In genomic region chr16:56193951-56194726, GRCh38 we compare ENCODE assay signal across 8 cellular contexts. TPM values are rescaled to one million over a fixed set of nuclear protein-coding genes. Genes with fewer than 3 reads are reported as not detected.
DNase-seq lines count a peak whose midpoint lies in the region; ATAC-seq, FAIRE-seq and TF ChIP-seq lines count a peak whose summit lies in the region.

No MANE protein-coding gene starts in this region.

- no peak overlapping the region for H3K4me2 ChIP-seq in K562 (ENCODE audit: insufficient read depth, low read length)

- no TSS peak for BruUV-seq in K562 (replicated peaks; lab: Mats Ljungman, UMichigan)

- no peak for DNase-seq in BJ (ENCODE audit: low read depth)
- peak; percentile 15 for DNase-seq in KG1 (lab: John Stamatoyannopoulos, UW)
- peak; percentile 33 to 73 (median 70) for DNase-seq in T-helper 2 cell
- DNase-seq in K562 (ENCODE audit: extremely low read depth in 1 of 4, low spot score in 3 of 4), result peak; percentile 80 to 88 (median 84)
- peak; percentile 59 for DNase-seq in hepatic stellate cell (ENCODE audit: low spot score)
- peak; percentile 78 for DNase-seq in prostate gland (ENCODE audit: low spot score)
- peak; percentile 87 for DNase-seq in upper lobe of right lung
- no peak for DNase-seq in epidermal melanocyte (ENCODE audit: insufficient read length, low spot score)

- H3K27ac ChIP-seq in K562 (ENCODE audit: extremely low read depth, low read depth, low read length) (no peak overlapping the region), prostate gland (no peak overlapping the region), upper lobe of right lung (no peak overlapping the region)

- 6% methylated on average over 33 of the region's 48 CpGs for WGBS in K562 (ENCODE audit: insufficient coverage, low coverage, missing lambda C conversion rate)
- 3% methylated on average over 48 of the region's 48 CpGs for WGBS in prostate gland

- H3K27me3 ChIP-seq in BJ (ENCODE audit: control insufficient read depth, insufficient read depth, low read length) (peaks cover 10% of the 10 kb centered on the region), K562 (ENCODE audit: control insufficient read depth in 2 of 2, insufficient read depth in 2 of 2, low read length in 2 of 2) (peaks cover 27 to 38% of the 10 kb centered on the region in 2 experiments), prostate gland (replicated peaks; ENCODE audit: insufficient read depth) (no peaks in the 10 kb centered on the region), upper lobe of right lung (peaks cover 61% of the 10 kb centered on the region)

- POLR2A ChIA-PET in BJ (lab: Charles Lee), result no interaction called here
- POLR2A ChIA-PET in K562 (lab: Yijun Ruan, JAX), result interaction anchor here (0.6 to 0.7 kb wide), 2 partner anchors 9 kb away, joined by 3 to 4 read pairs; no protein-coding TSS in a partner anchor

- FAIRE-seq in K562 (lab: Jason Lieb, UNC), result peak; percentile 84

- H3K9me1 ChIP-seq in K562 (ENCODE audit: control insufficient read depth, insufficient read depth, low read length), result no peaks in the 10 kb centered on the region

- H3K79me2 ChIP-seq in K562 (ENCODE audit: control insufficient read depth, insufficient read depth, low read length), result no peaks in the 10 kb centered on the region

- CTCF ChIA-PET in BJ (lab: Yijun Ruan, JAX), result no interaction called here
- CTCF ChIA-PET in K562 (lab: Yijun Ruan, JAX; ENCODE audit: low intra/inter-chr PET ratio), result no interaction called here

- no peak overlapping the region for H2AFZ ChIP-seq in K562 (ENCODE audit: low read depth, low read length)

- H3K9me3 ChIP-seq in K562 (replicated peaks; ENCODE audit: control insufficient read depth, insufficient read depth, low read depth, low read length) (no peaks in the 10 kb centered on the region), prostate gland (no peaks in the 10 kb centered on the region), upper lobe of right lung (no peaks in the 10 kb centered on the region)

- no peak overlapping the region for H3K9ac ChIP-seq in K562 (ENCODE audit: insufficient read depth in 1 of 2, low read depth in 2 of 2, low read length in 2 of 2)

- in situ Hi-C loops in K562 (cut with MboI), result no loop called here

- ATAC-seq in K562 (peak; percentile 98), upper lobe of right lung (peak; percentile 90)

- peak overlapping the region; percentile 7; the same call in 1 of the 2 replicates for H3K4me3 ChIP-seq in BJ (ENCODE audit: low read depth, low read length)
- no peak overlapping the region for H3K4me3 ChIP-seq in K562
- H3K4me3 ChIP-seq in prostate gland, result peak overlapping the region in 1 of 2 donors; percentile 18
- H3K4me3 ChIP-seq in upper lobe of right lung, result no peak overlapping the region

- TF ChIP-seq POLR2A in K562 (conservative IDR thresholded peaks at IDR 0.05) (no peak), prostate gland (IDR thresholded peaks at IDR 0.05) (no peak)

- intact Hi-C loops in K562 (cut with micrococcal nuclease), result no loop called here
- intact Hi-C loops in prostate gland (cut with DNase I), result no loop called here
- intact Hi-C loops in upper lobe of right lung (cut with DNase I), result no loop called here

- 0 out of 2 replicates have a peak, but pooled peaks cover 5% of the 10 kb centered on the region for H4K20me1 ChIP-seq in K562 (replicated peaks; ENCODE audit: control insufficient read depth, insufficient read depth, low read length)

- H3K36me3 ChIP-seq in BJ (ENCODE audit: control insufficient read depth, insufficient read depth, low read length) (no peaks in the 10 kb centered on the region), K562 (ENCODE audit: control insufficient read depth, insufficient read depth, low read length) (no peaks in the 10 kb centered on the region), prostate gland (no peaks in the 10 kb centered on the region), upper lobe of right lung (no peaks in the 10 kb centered on the region)

- TF ChIP-seq CTCF in BJ (IDR thresholded peaks at IDR 0.05; ENCODE audit: insufficient read depth, low read depth, low read length) (no peak), K562 (IDR thresholded peaks at IDR 0.05 in 2 of 3, conservative IDR thresholded peaks at IDR 0.05 in 1 of 3; ENCODE audit: insufficient read depth in 2 of 3, low read depth in 1 of 3, low read length in 3 of 3) (no peak), prostate gland (IDR thresholded peaks at IDR 0.05) (no peak), upper lobe of right lung (IDR thresholded peaks at IDR 0.05) (no peak)

- TF ChIP-seq EP300 in K562 (IDR thresholded peaks at IDR 0.05; ENCODE audit: low read length), result no peak

- H3K4me1 ChIP-seq in K562 (replicated peaks in 1 of 2; ENCODE audit: control insufficient read depth in 2 of 2, insufficient read depth in 2 of 2, low read length in 2 of 2) (peaks cover 0 to 21% of the 10 kb centered on the region in 2 experiments; a peak in 2 of 5 replicates), prostate gland (replicated peaks) (no peaks in the 10 kb centered on the region), upper lobe of right lung (peaks cover 14% of the 10 kb centered on the region)

- no peak for TF ChIP-seq RAD21 in K562 (CRISPR knock-in tag; conservative IDR thresholded peaks at IDR 0.05 in 1 of 2, IDR thresholded peaks at IDR 0.05 in 1 of 2)

TF ChIP-seq in K562, 482 proteins besides CTCF, POLR2A, EP300 and RAD21 (continues in another document):
- peak in 1 of 2 experiments; percentile 73; a peak in 2 of 4 replicates for TF ChIP-seq RCOR1 (IDR thresholded peaks at IDR 0.05; ENCODE audit: borderline replicate concordance in 1 of 2, low read depth in 2 of 2, low read length in 2 of 2)
- no peak for TF ChIP-seq CREB1 (IDR thresholded peaks at IDR 0.05)
- TF ChIP-seq CREB1 (CRISPR knock-in tag; IDR thresholded peaks at IDR 0.05), result 0 out of 2 replicates have a peak, but pooled peaks have one; percentile 22
- TF ChIP-seq, protein P1, sequence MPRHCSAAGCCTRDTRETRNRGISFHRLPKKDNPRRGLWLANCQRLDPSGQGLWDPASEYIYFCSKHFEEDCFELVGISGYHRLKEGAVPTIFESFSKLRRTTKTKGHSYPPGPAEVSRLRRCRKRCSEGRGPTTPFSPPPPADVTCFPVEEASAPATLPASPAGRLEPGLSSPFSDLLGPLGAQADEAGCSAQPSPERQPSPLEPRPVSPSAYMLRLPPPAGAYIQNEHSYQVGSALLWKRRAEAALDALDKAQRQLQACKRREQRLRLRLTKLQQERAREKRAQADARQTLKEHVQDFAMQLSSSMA (CRISPR knock-in tag; IDR thresholded peaks at IDR 0.05), result no peak
- peak; percentile 94 for TF ChIP-seq PRMT5 (CRISPR knock-in tag; IDR thresholded peaks at IDR 0.05)
- TF ChIP-seq SAFB2 (IDR thresholded peaks at IDR 0.05; ENCODE audit: borderline replicate concordance, low read depth, low read length, severe bottlenecking), result no peak
- peak in 1 of 2 experiments; percentile 57; a peak in 3 of 4 replicates for TF ChIP-seq NRF1 (conservative IDR thresholded peaks at IDR 0.05 in 1 of 2, IDR thresholded peaks at IDR 0.05 in 1 of 2)
- TF ChIP-seq, protein P2, sequence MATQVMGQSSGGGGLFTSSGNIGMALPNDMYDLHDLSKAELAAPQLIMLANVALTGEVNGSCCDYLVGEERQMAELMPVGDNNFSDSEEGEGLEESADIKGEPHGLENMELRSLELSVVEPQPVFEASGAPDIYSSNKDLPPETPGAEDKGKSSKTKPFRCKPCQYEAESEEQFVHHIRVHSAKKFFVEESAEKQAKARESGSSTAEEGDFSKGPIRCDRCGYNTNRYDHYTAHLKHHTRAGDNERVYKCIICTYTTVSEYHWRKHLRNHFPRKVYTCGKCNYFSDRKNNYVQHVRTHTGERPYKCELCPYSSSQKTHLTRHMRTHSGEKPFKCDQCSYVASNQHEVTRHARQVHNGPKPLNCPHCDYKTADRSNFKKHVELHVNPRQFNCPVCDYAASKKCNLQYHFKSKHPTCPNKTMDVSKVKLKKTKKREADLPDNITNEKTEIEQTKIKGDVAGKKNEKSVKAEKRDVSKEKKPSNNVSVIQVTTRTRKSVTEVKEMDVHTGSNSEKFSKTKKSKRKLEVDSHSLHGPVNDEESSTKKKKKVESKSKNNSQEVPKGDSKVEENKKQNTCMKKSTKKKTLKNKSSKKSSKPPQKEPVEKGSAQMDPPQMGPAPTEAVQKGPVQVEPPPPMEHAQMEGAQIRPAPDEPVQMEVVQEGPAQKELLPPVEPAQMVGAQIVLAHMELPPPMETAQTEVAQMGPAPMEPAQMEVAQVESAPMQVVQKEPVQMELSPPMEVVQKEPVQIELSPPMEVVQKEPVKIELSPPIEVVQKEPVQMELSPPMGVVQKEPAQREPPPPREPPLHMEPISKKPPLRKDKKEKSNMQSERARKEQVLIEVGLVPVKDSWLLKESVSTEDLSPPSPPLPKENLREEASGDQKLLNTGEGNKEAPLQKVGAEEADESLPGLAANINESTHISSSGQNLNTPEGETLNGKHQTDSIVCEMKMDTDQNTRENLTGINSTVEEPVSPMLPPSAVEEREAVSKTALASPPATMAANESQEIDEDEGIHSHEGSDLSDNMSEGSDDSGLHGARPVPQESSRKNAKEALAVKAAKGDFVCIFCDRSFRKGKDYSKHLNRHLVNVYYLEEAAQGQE (CRISPR knock-in tag; IDR thresholded peaks at IDR 0.05; ENCODE audit: low read depth), result peak; percentile 99
- TF ChIP-seq NFATC3 (IDR thresholded peaks at IDR 0.05), result no peak

RNA-seq across cellular contexts. Expression of gene GNAO1, which starts 2.9 kb away (rescaled TPM):
- polyA plus RNA-seq in BJ (2011; rRNA removed), result 6.2 and 10.8 TPM in 2 replicates
- 12.9 and 29.2 TPM in 2 replicates for polyA minus RNA-seq in BJ (2011; rRNA and poly(A)+ RNA removed)
- total RNA-seq in K562 (2011; cell fraction: chromatin; rRNA removed; ENCODE audit: low replicate concordance), result 0.14 and 0.28 TPM in 2 replicates
- 0.17 and 0.26 TPM in 2 replicates for total RNA-seq in K562 (2011; cell fraction: nucleolus; rRNA removed)
- total RNA-seq in K562 (2011; cell fraction: nucleoplasm; rRNA removed), result 0.66 TPM in 1 of 2 replicates, not detected in the other
- 0.33 TPM in 1 of 2 replicates, not detected in the other for total RNA-seq in K562 (2014; rRNA removed)
- total RNA-seq in K562 (2014; rRNA removed; fragmentation: Illumina TruSeq; extraction: Trizol), result not detected in 2 replicates
- not detected in 2 replicates for total RNA-seq in K562 (2015; rRNA removed; fragmentation: Illumina TruSeq; extraction: Trizol)
- 0.11 and 0.42 TPM in 2 replicates for total RNA-seq in K562 (2021)
- polyA plus RNA-seq in K562 (2011; rRNA removed), result 0.07 TPM in 1 of 2 replicates, not detected in the other
- 0.24 TPM in 1 of 2 replicates, not detected in the other for polyA plus RNA-seq in K562 (2011; cell fraction: cytosol; rRNA removed)
- 0.10 and 0.30 TPM in 2 replicates for polyA plus RNA-seq in K562 (2011; cell fraction: nucleus; rRNA removed)
- polyA plus RNA-seq in K562 (2012), result 0.21 and 0.83 TPM in 2 replicates
- 0.07 and 0.24 TPM in 2 replicates for polyA plus RNA-seq in K562 (2014; fragmentation: Illumina TruSeq; extraction: Trizol)
- polyA plus RNA-seq in K562 (2014; fragmentation: Nextera tagmentation; extraction: Ambion mirVana), result not detected
- 0.07 and 0.09 TPM in 2 replicates for polyA plus RNA-seq in K562 (2014; rRNA removed)
- 0.03 TPM in 1 of 2 replicates, not detected in the other for polyA minus RNA-seq in K562 (2011; rRNA and poly(A)+ RNA removed)
- not detected in 2 replicates for polyA minus RNA-seq in K562 (2011; cell fraction: cytosol; rRNA and poly(A)+ RNA removed)
- polyA minus RNA-seq in K562 (2011; cell fraction: nucleus; rRNA and poly(A)+ RNA removed), result 0.13 TPM in 1 of 2 replicates, not detected in the other
- 10 to 100 TPM in 1 of 2 donors, 1 to 10 TPM in 1; 6.1 to 23.6 TPM for total RNA-seq in prostate gland
- total RNA-seq in upper lobe of right lung, result 1.8 TPM

Comparison
In these comparisons a context has a peak if more than half of its experiments do, and no peak if none do; other contexts are left out.
1. DNase-seq: peak in KG1 (single experiment), T-helper 2 cell (5 of 5), K562 (4 of 4), hepatic stellate cell (single experiment), prostate gland (single experiment) and upper lobe of right lung (single experiment); none in BJ (single experiment) and epidermal melanocyte (single experiment).